ENCODE assay signal across 11 cellular contexts in the genomic region with DNA sequence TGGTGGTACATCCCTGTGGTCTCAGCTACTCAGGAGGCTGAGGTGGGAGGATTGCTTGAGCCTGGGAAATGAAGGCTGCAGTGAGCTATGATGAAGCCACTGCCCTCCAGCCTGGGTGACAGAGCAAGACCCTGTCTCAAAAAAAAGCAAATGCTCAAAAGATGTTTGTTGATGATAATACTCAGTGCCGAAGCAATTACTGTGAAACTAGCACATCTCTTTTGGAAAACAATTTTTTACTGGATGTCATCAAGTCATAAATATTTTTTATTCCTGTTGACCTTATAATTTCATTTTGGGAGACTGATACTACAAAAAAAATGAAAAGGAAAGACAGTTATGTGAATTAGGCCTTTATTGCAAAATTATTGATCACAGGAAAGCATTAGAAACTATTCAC.
"Had no signal": no experiment of that assay in that cellular context is flagged by ENCODE, and none has a peak within 500 bp of the region (broad histone marks: within the 10 kb centered on the region; RNA-seq: fewer than 3 reads in every experiment).

No MANE protein-coding gene starts in this region.

- H2AFZ ChIP-seq: GM23248, GM23338 had no signal

- H3K36me3 ChIP-seq: HAP-1 had no signal

- DNase-seq: GM23248, GOT3, H7, H9, HCEC 1CT, HFFc6 had no signal

- H3K9me3 ChIP-seq: HAP-1 had no signal

- H3K27ac ChIP-seq: GM23248 had no signal

- H3K4me2 ChIP-seq: GM23338 had no signal

- H3K9ac ChIP-seq: GM23248 had no signal

- ATAC-seq: GM23338, HCT116 had no signal

- H3K4me1 ChIP-seq: HAP-1 had no signal

- FAIRE-seq: H1, H54 had no signal

- H3K4me3 ChIP-seq: GM23248, GM23338, HAP-1 had no signal
